15 cellular contexts compared by ENCODE assay signal in genomic region chr1:13733705-13734104, GRCh38. TPM values are rescaled to one million over a fixed set of nuclear protein-coding genes. Genes with fewer than 3 reads are reported as not detected.
DNase-seq lines count a peak whose midpoint lies in the region; ATAC-seq lines count a peak whose summit lies in the region.
"Had no signal": no experiment of that assay in that cellular context is flagged by ENCODE, and none has a peak within 500 bp of the region (broad histone marks: within the 10 kb centered on the region; RNA-seq: fewer than 3 reads in every experiment).

No MANE protein-coding gene starts in this region.

- POLR2A ChIA-PET in naive thymus-derived CD8-positive, alpha-beta T cell (lab: Charles Lee) = interaction anchor here (0.7 to 7.0 kb wide), 7 partner anchors 10 to 33 kb away, joined by 3 to 103 read pairs (median 3); no protein-coding TSS in a partner anchor

- DNase-seq in naive thymus-derived CD8-positive, alpha-beta T cell = no peak
- DNase-seq in cerebellar nuclear complex (lab: John Stamatoyannopoulos, UW) (no peak), NOMO-1 (lab: John Stamatoyannopoulos, UW; ENCODE audit: unreplicated experiment in 2 of 2) (no peak)
- DNase-seq: HCEC 1CT, heart left ventricle, left colon, NCI-H1436 treated with DMSO at 0.1 percent for 48 hours, NCI-H524 had no signal

- peaks cover 58 to 92% (median 74%) of the 10 kb centered on the region in 10 experiments for H3K4me1 ChIP-seq in BLaER1 treated with 17β-estradiol and CSF1 and Interleukin-3, amounts not matched to agents 10 nM and 100 nM

- no peaks in the 10 kb centered on the region for H3K27me3 Mint-ChIP-seq in activated naive CD8-positive, alpha-beta T cell
- no peaks in the 10 kb centered on the region for H3K27me3 Mint-ChIP-seq in naive thymus-derived CD8-positive, alpha-beta T cell

- peaks cover 4% of the 10 kb centered on the region for H3K36me3 Mint-ChIP-seq in activated naive CD8-positive, alpha-beta T cell
- peaks cover 0 to 16% (median 3%) of the 10 kb centered on the region in 3 donors for H3K36me3 Mint-ChIP-seq in naive thymus-derived CD8-positive, alpha-beta T cell

- no peaks in the 10 kb centered on the region for H3K9me3 Mint-ChIP-seq in activated naive CD8-positive, alpha-beta T cell (ENCODE audit: low read depth)
- H3K9me3 Mint-ChIP-seq in naive thymus-derived CD8-positive, alpha-beta T cell = no peaks in the 10 kb centered on the region
- H3K9me3 Mint-ChIP-seq: neural progenitor cell had no signal

- peak overlapping the region; percentile 74 for H3K4me3 Mint-ChIP-seq in activated naive CD8-positive, alpha-beta T cell
- H3K4me3 Mint-ChIP-seq in naive thymus-derived CD8-positive, alpha-beta T cell = peak overlapping the region; percentile 59 to 87 (median 81)
- H3K4me3 Mint-ChIP-seq: neural progenitor cell had no signal

- H3K9me3 ChIP-seq in BLaER1 treated with 17β-estradiol and CSF1 and Interleukin-3, amounts not matched to agents 10 nM and 100 nM (replicated peaks in 1 of 11) = no peaks in the 10 kb centered on the region
- H3K9me3 ChIP-seq: heart left ventricle had no signal

- H3K4me1 Mint-ChIP-seq in activated naive CD8-positive, alpha-beta T cell (ENCODE audit: low read depth) = peaks cover 87% of the 10 kb centered on the region
- H3K4me1 Mint-ChIP-seq in naive thymus-derived CD8-positive, alpha-beta T cell = peaks cover 40 to 86% (median 80%) of the 10 kb centered on the region in 4 donors

- H3K9ac ChIP-seq in BLaER1 treated with 17β-estradiol and CSF1 and Interleukin-3, amounts not matched to agents 10 nM and 100 nM = peak overlapping the region in 10 of 11 experiments; percentile 30 to 79 (median 62); a peak in 19 of 22 replicates
- H3K9ac ChIP-seq: neural progenitor cell had no signal

- peak overlapping the region in 5 of 10 experiments; percentile 12 to 51 (median 27); a peak in 5 of 20 replicates for H3K4me3 ChIP-seq in BLaER1 treated with 17β-estradiol and CSF1 and Interleukin-3, amounts not matched to agents 10 nM and 100 nM
- peak overlapping the region; percentile 44; the same call in 1 of the 2 replicates for H3K4me3 ChIP-seq in GM08714 (ENCODE audit: low read length)
- H3K4me3 ChIP-seq: heart left ventricle, neural progenitor cell had no signal

- no peak for ATAC-seq in naive thymus-derived CD8-positive, alpha-beta T cell
- ATAC-seq in GM18519 (IDR thresholded peaks at IDR 0.05; ENCODE audit: low FRiP score, unreplicated experiment) (no peak), GM21576 (IDR thresholded peaks at IDR 0.05; ENCODE audit: unreplicated experiment) (no peak)
- ATAC-seq: heart left ventricle, left colon, sciatic nerve had no signal

- peak overlapping the region in 10 of 11 experiments; percentile 39 to 92 (median 84); a peak in 20 of 22 replicates for H3K27ac ChIP-seq in BLaER1 treated with 17β-estradiol and CSF1 and Interleukin-3, amounts not matched to agents 10 nM and 100 nM
- H3K27ac ChIP-seq: neural progenitor cell had no signal

- peaks cover 0 to 29% (median 3%) of the 10 kb centered on the region in 11 experiments; a peak in 6 of 22 replicates for H3K36me3 ChIP-seq in BLaER1 treated with 17β-estradiol and CSF1 and Interleukin-3, amounts not matched to agents 10 nM and 100 nM
- H3K36me3 ChIP-seq: heart left ventricle, neural progenitor cell had no signal

- H3K27ac Mint-ChIP-seq in activated naive CD8-positive, alpha-beta T cell = peak overlapping the region; percentile 98
- H3K27ac Mint-ChIP-seq in naive thymus-derived CD8-positive, alpha-beta T cell = peak overlapping the region; percentile 96 to 100 (median 98)

- H3K4me2 ChIP-seq in BLaER1 treated with 17β-estradiol and CSF1 and Interleukin-3, amounts not matched to agents 10 nM and 100 nM = peak overlapping the region; percentile 74 to 94 (median 89)
- H3K4me2 ChIP-seq: neural progenitor cell had no signal

- H4K20me1 ChIP-seq in BLaER1 treated with 17β-estradiol and CSF1 and Interleukin-3, amounts not matched to agents 10 nM and 100 nM = peaks cover 0 to 6% (median 0%) of the 10 kb centered on the region in 11 experiments; a peak in 1 of 22 replicates

- no peaks in the 10 kb centered on the region for H3K27me3 ChIP-seq in BLaER1 treated with 17β-estradiol and CSF1 and Interleukin-3, amounts not matched to agents 10 nM and 100 nM
- H3K27me3 ChIP-seq: heart left ventricle, neural progenitor cell had no signal

RNA-seq across cellular contexts. Expression of gene PRDM2, which starts 33.7 kb away (rescaled TPM):
- total RNA-seq in naive thymus-derived CD8-positive, alpha-beta T cell = 100 to 1,000 TPM; 145 to 146 TPM
- polyA plus RNA-seq in naive thymus-derived CD8-positive, alpha-beta T cell = 10 to 100 TPM; 16.8 to 23.0 (median 20.1) TPM
